28 cellular contexts compared by ENCODE assay signal in genomic region chr14:75845136-75845804, GRCh38.
"Had no signal": no experiment of that assay in that cellular context is flagged by ENCODE, and none has a peak within 500 bp of the region (broad histone marks: within the 10 kb centered on the region; RNA-seq: fewer than 3 reads in every experiment).

No MANE protein-coding gene starts in this region.

- H3K27me3 ChIP-seq: adrenal gland, ascending aorta, hepatocyte, pancreas, sigmoid colon, suprapubic skin, tibial artery had no signal

- H3K4me2 ChIP-seq: hepatocyte had no signal

- H3K9me3 ChIP-seq: adrenal gland, ascending aorta, pancreas, psoas muscle, sigmoid colon, suprapubic skin, tibial artery had no signal

- DNase-seq: activated CD4-positive, alpha-beta T cell treated with anti-CD3 and anti-CD28 coated beads for 36 hours; activated CD4-positive, CD25-positive, alpha-beta regulatory T cell; activated CD8-positive, alpha-beta memory T cell treated with anti-CD3 and anti-CD28 coated beads, Interleukin-2, amount 10 ng/mL, durations not matched to agents 7 days and 5 days; activated CD8-positive, alpha-beta T cell treated with anti-CD3 and anti-CD28 coated beads, Interleukin-2, amount 10 ng/mL, durations not matched to agents 7 days and 5 days; activated effector memory CD4-positive, alpha-beta T cell treated with Interleukin-2 at 50 U/mL for 16 hours; activated naive CD4-positive, alpha-beta T cell treated with Interleukin-2 at 50 U/mL for 16 hours; activated T-cell treated with anti-CD3 and anti-CD28 coated beads, Interleukin-2, amount 50 U/mL, for 72 hours; adrenal gland; caudate nucleus; endodermal cell; glutamatergic neuron; left cardiac atrium; mammary epithelial cell; midbrain; naive thymus-derived CD4-positive, alpha-beta T cell; pancreas; psoas muscle; sigmoid colon; stimulated activated CD4-positive, alpha-beta T cell treated with anti-CD3 and anti-CD28 coated beads, Interleukin-15, amount 100 ng/mL, for 24 hours; stimulated activated CD4-positive, alpha-beta T cell treated with anti-CD3 and anti-CD28 coated beads, Interleukin-2, amount 100 ng/mL, for 24 hours; stimulated activated naive B cell treated with anti-CD40 and anti-IgM and Interleukin-4, amounts not matched to agents 10 μg/mL and 1 μg/mL and 100 μg/mL, for 72 hours; tibial artery had no signal

- H3K4me1 ChIP-seq: adrenal gland, psoas muscle had no signal

- H3K4me3 Mint-ChIP-seq: activated CD4-positive, alpha-beta T cell treated with anti-CD3 and anti-CD28 coated beads for 36 hours; activated CD8-positive, alpha-beta memory T cell treated with anti-CD3 and anti-CD28 coated beads, Interleukin-2, amount 10 ng/mL, durations not matched to agents 7 days and 5 days; activated CD8-positive, alpha-beta T cell treated with anti-CD3 and anti-CD28 coated beads, Interleukin-2, amount 10 ng/mL, durations not matched to agents 7 days and 5 days; activated naive CD8-positive, alpha-beta T cell; activated T-cell treated with anti-CD3 and anti-CD28 coated beads, Interleukin-2, amount 50 U/mL, for 72 hours; dendritic cell treated with granulocyte-macrophage colony-stimulating factor and Interleukin-4, amounts not matched to agents 40 ng/mL and 50 ng/mL, for 4 days; endodermal cell; naive thymus-derived CD4-positive, alpha-beta T cell; stimulated activated naive B cell treated with anti-CD40 and anti-IgM and Interleukin-4, amounts not matched to agents 10 μg/mL and 1 μg/mL and 100 μg/mL, for 72 hours had no signal

- H3K4me1 Mint-ChIP-seq: activated CD4-positive, alpha-beta T cell treated with anti-CD3 and anti-CD28 coated beads for 36 hours; activated CD8-positive, alpha-beta memory T cell treated with anti-CD3 and anti-CD28 coated beads, Interleukin-2, amount 10 ng/mL, durations not matched to agents 7 days and 5 days; naive thymus-derived CD4-positive, alpha-beta T cell; stimulated activated naive B cell treated with anti-CD40 and anti-IgM and Interleukin-4, amounts not matched to agents 10 μg/mL and 1 μg/mL and 100 μg/mL, for 72 hours had no signal

- H3K4me3 ChIP-seq: adrenal gland, ascending aorta, hepatocyte, pancreas, psoas muscle, sigmoid colon, suprapubic skin, tibial artery had no signal

- H2AFZ ChIP-seq: hepatocyte had no signal

- H3K9me3 Mint-ChIP-seq: activated T-cell treated with anti-CD3 and anti-CD28 coated beads, Interleukin-2, amount 50 U/mL, for 72 hours; dendritic cell treated with granulocyte-macrophage colony-stimulating factor and Interleukin-4, amounts not matched to agents 40 ng/mL and 50 ng/mL, for 4 days; endodermal cell; naive thymus-derived CD4-positive, alpha-beta T cell; stimulated activated naive B cell treated with anti-CD40 and anti-IgM and Interleukin-4, amounts not matched to agents 10 μg/mL and 1 μg/mL and 100 μg/mL, for 72 hours had no signal

- H3K79me2 ChIP-seq: hepatocyte had no signal

- H3K27ac ChIP-seq: adrenal gland, ascending aorta, hepatocyte, pancreas, psoas muscle, suprapubic skin, tibial artery had no signal

- H3K36me3 ChIP-seq: adrenal gland, ascending aorta, pancreas, sigmoid colon, suprapubic skin, tibial artery had no signal

- ATAC-seq: activated CD4-positive, alpha-beta T cell treated with anti-CD3 and anti-CD28 coated beads for 36 hours; activated CD8-positive, alpha-beta memory T cell treated with anti-CD3 and anti-CD28 coated beads, Interleukin-2, amount 10 ng/mL, durations not matched to agents 7 days and 5 days; activated CD8-positive, alpha-beta T cell treated with anti-CD3 and anti-CD28 coated beads, Interleukin-2, amount 10 ng/mL, durations not matched to agents 7 days and 5 days; activated T-cell treated with anti-CD3 and anti-CD28 coated beads, Interleukin-2, amount 50 U/mL, for 72 hours; esophagus mucosa; left cardiac atrium; naive thymus-derived CD4-positive, alpha-beta T cell; pancreas; stimulated activated naive B cell treated with anti-CD40 and anti-IgM and Interleukin-4, amounts not matched to agents 10 μg/mL and 1 μg/mL and 100 μg/mL, for 72 hours had no signal

- H3K27ac Mint-ChIP-seq: activated CD4-positive, alpha-beta T cell treated with anti-CD3 and anti-CD28 coated beads for 36 hours; activated CD8-positive, alpha-beta memory T cell treated with anti-CD3 and anti-CD28 coated beads, Interleukin-2, amount 10 ng/mL, durations not matched to agents 7 days and 5 days; activated CD8-positive, alpha-beta T cell treated with anti-CD3 and anti-CD28 coated beads, Interleukin-2, amount 10 ng/mL, durations not matched to agents 7 days and 5 days; activated naive CD8-positive, alpha-beta T cell; activated T-cell treated with anti-CD3 and anti-CD28 coated beads, Interleukin-2, amount 50 U/mL, for 72 hours; dendritic cell treated with granulocyte-macrophage colony-stimulating factor and Interleukin-4, amounts not matched to agents 40 ng/mL and 50 ng/mL, for 4 days; endodermal cell; naive thymus-derived CD4-positive, alpha-beta T cell; stimulated activated naive B cell treated with anti-CD40 and anti-IgM and Interleukin-4, amounts not matched to agents 10 μg/mL and 1 μg/mL and 100 μg/mL, for 72 hours had no signal

- H3K27me3 Mint-ChIP-seq: activated CD4-positive, alpha-beta T cell treated with anti-CD3 and anti-CD28 coated beads for 36 hours; activated CD8-positive, alpha-beta memory T cell treated with anti-CD3 and anti-CD28 coated beads, Interleukin-2, amount 10 ng/mL, durations not matched to agents 7 days and 5 days; activated naive CD8-positive, alpha-beta T cell; dendritic cell treated with granulocyte-macrophage colony-stimulating factor and Interleukin-4, amounts not matched to agents 40 ng/mL and 50 ng/mL, for 4 days; naive thymus-derived CD4-positive, alpha-beta T cell; stimulated activated naive B cell treated with anti-CD40 and anti-IgM and Interleukin-4, amounts not matched to agents 10 μg/mL and 1 μg/mL and 100 μg/mL, for 72 hours had no signal
